18 cellular contexts compared by ENCODE assay signal in the genomic region with DNA sequence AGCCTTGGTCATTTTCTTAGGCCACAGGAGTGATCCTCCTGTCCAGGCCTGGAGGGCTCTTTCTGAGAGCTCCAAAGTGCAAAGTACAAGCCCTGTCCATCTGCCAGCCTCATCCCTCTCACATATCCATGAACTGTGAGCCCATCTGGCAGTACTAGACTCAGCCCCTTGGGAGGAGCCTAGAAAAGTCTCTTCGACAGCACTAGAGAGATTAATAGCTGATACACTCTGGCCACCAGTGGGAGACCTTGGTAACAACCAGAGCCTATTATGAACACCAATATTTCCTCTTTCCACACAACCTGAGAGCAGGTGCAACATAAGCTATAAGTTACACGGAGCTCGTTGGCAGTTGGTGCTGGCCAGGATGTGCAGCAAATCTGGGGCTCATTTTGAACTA. TPM values are rescaled to one million over a fixed set of nuclear protein-coding genes. Genes with fewer than 3 reads are reported as not detected.
"Had no signal": no experiment of that assay in that cellular context is flagged by ENCODE, and none has a peak within 500 bp of the region (broad histone marks: within the 10 kb centered on the region; RNA-seq: fewer than 3 reads in every experiment).

No MANE protein-coding gene starts in this region.

- H3K4me3 ChIP-seq: breast epithelium, esophagus squamous epithelium, right lobe of liver, spleen, upper lobe of left lung had no signal

- H3K27me3 Mint-ChIP-seq: activated CD4-positive, alpha-beta memory T cell treated with anti-CD3 and anti-CD28 coated beads, Interleukin-2, amount 10 ng/mL, durations not matched to agents 7 days and 5 days; activated CD4-positive, alpha-beta T cell treated with anti-CD3 and anti-CD28 coated beads for 36 hours; naive thymus-derived CD4-positive, alpha-beta T cell; progenitor cell of endocrine pancreas had no signal

- H3K4me3 Mint-ChIP-seq: activated CD4-positive, alpha-beta memory T cell treated with anti-CD3 and anti-CD28 coated beads, Interleukin-2, amount 10 ng/mL, durations not matched to agents 7 days and 5 days; activated CD4-positive, alpha-beta T cell treated with anti-CD3 and anti-CD28 coated beads for 36 hours; naive thymus-derived CD4-positive, alpha-beta T cell; T-helper 2 cell treated with Interferon-gamma antibody and Interleukin-4, amounts not matched to agents 5 μg/mL and 100 μg/mL, for 36 hours had no signal

- ATAC-seq: activated CD4-positive, alpha-beta T cell treated with anti-CD3 and anti-CD28 coated beads for 36 hours; foreskin keratinocyte had no signal

- H3K9me3 ChIP-seq: breast epithelium, esophagus squamous epithelium, right lobe of liver, spleen, upper lobe of left lung had no signal

- H3K4me1 ChIP-seq: breast epithelium, esophagus squamous epithelium, foreskin keratinocyte, right lobe of liver, spleen, upper lobe of left lung had no signal

- DNase-seq: activated CD4-positive, alpha-beta memory T cell treated with anti-CD3 and anti-CD28 coated beads, Interleukin-2, amount 10 ng/mL, durations not matched to agents 7 days and 5 days; activated CD4-positive, alpha-beta T cell treated with anti-CD3 and anti-CD28 coated beads for 36 hours; activated gamma-delta T cell treated with Interleukin-2 at 50 U/mL for 16 hours; activated T-cell treated with anti-CD3 and anti-CD28 coated beads, Interleukin-2, amount 50 U/mL, for 48 hours; aorta; esophagus squamous epithelium; foreskin keratinocyte; left cardiac atrium; naive thymus-derived CD4-positive, alpha-beta T cell; right lobe of liver; spleen; stimulated activated CD4-positive, alpha-beta T cell treated with anti-CD3 and anti-CD28 coated beads, Interleukin-1b, Interleukin-23, amount 100 ng/mL, for 48 hours; stimulated activated naive CD4-positive, alpha-beta T cell; upper lobe of left lung had no signal

- H3K9me3 Mint-ChIP-seq: activated CD4-positive, alpha-beta memory T cell treated with anti-CD3 and anti-CD28 coated beads, Interleukin-2, amount 10 ng/mL, durations not matched to agents 7 days and 5 days; naive thymus-derived CD4-positive, alpha-beta T cell; T-helper 2 cell treated with Interferon-gamma antibody and Interleukin-4, amounts not matched to agents 5 μg/mL and 100 μg/mL, for 36 hours had no signal

- H3K36me3 ChIP-seq: breast epithelium had no signal

- H3K4me1 Mint-ChIP-seq: activated CD4-positive, alpha-beta memory T cell treated with anti-CD3 and anti-CD28 coated beads, Interleukin-2, amount 10 ng/mL, durations not matched to agents 7 days and 5 days; activated CD4-positive, alpha-beta T cell treated with anti-CD3 and anti-CD28 coated beads for 36 hours had no signal

- H3K27ac Mint-ChIP-seq: activated CD4-positive, alpha-beta memory T cell treated with anti-CD3 and anti-CD28 coated beads, Interleukin-2, amount 10 ng/mL, durations not matched to agents 7 days and 5 days; activated CD4-positive, alpha-beta T cell treated with anti-CD3 and anti-CD28 coated beads for 36 hours; progenitor cell of endocrine pancreas; T-helper 2 cell treated with Interferon-gamma antibody and Interleukin-4, amounts not matched to agents 5 μg/mL and 100 μg/mL, for 36 hours had no signal

- H3K27me3 ChIP-seq: breast epithelium, esophagus squamous epithelium, right lobe of liver, spleen, upper lobe of left lung had no signal

- H3K27ac ChIP-seq: breast epithelium, esophagus squamous epithelium, foreskin keratinocyte, right lobe of liver, spleen, upper lobe of left lung had no signal

RNA-seq across cellular contexts. Expression of a gene that starts 59.5 kb away (rescaled TPM):
- total RNA-seq: activated CD4-positive, alpha-beta memory T cell treated with anti-CD3 and anti-CD28 coated beads, Interleukin-2, amount 10 ng/mL, durations not matched to agents 7 days and 5 days; foreskin keratinocyte; lung microvascular endothelial cell; naive thymus-derived CD4-positive, alpha-beta T cell; spleen had no signal
- polyA plus RNA-seq: foreskin keratinocyte; naive thymus-derived CD4-positive, alpha-beta T cell had no signal
